Comparison of ENCODE assay signal across 1 cellular context in the genomic region with DNA sequence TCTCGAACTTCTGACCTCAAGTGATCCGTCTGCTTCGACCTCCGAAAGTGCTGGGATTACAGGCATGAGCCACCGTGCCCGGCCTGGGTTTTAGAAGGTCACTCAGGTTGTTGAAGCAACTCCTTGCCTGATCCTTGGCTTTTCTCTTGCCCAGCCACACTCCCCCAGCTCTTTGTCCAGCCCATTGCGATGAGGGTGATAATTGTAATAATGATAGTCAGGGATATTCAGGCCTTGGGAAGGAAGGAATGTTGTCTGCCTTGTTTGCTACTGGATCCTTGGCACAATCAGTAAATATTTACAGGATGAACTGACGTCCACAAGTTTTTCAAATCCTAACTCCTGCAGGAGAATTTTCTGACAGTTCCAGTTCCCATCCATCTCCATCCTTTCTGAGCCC.
TF ChIP-seq lines count a peak whose summit lies in the region.

No MANE protein-coding gene starts in this region.

TF ChIP-seq in GM23338, 12 proteins besides CTCF, POLR2A, EP300 and RAD21:
- TF ChIP-seq, protein P1, sequence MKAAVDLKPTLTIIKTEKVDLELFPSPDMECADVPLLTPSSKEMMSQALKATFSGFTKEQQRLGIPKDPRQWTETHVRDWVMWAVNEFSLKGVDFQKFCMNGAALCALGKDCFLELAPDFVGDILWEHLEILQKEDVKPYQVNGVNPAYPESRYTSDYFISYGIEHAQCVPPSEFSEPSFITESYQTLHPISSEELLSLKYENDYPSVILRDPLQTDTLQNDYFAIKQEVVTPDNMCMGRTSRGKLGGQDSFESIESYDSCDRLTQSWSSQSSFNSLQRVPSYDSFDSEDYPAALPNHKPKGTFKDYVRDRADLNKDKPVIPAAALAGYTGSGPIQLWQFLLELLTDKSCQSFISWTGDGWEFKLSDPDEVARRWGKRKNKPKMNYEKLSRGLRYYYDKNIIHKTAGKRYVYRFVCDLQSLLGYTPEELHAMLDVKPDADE (IDR thresholded peaks at IDR 0.05): no peak
- TF ChIP-seq ZNF331 (CRISPR knock-in tag; IDR thresholded peaks at IDR 0.05; ENCODE audit: low read depth): no peak
- no peak for TF ChIP-seq STAT1 (IDR thresholded peaks at IDR 0.05; ENCODE audit: unreplicated experiment)
- TF ChIP-seq POLR2AphosphoS5 (IDR thresholded peaks at IDR 0.05; ENCODE audit: low read depth): no peak
- TF ChIP-seq ZNF114 (CRISPR knock-in tag; IDR thresholded peaks at IDR 0.05): no peak
- TF ChIP-seq, protein P2, sequence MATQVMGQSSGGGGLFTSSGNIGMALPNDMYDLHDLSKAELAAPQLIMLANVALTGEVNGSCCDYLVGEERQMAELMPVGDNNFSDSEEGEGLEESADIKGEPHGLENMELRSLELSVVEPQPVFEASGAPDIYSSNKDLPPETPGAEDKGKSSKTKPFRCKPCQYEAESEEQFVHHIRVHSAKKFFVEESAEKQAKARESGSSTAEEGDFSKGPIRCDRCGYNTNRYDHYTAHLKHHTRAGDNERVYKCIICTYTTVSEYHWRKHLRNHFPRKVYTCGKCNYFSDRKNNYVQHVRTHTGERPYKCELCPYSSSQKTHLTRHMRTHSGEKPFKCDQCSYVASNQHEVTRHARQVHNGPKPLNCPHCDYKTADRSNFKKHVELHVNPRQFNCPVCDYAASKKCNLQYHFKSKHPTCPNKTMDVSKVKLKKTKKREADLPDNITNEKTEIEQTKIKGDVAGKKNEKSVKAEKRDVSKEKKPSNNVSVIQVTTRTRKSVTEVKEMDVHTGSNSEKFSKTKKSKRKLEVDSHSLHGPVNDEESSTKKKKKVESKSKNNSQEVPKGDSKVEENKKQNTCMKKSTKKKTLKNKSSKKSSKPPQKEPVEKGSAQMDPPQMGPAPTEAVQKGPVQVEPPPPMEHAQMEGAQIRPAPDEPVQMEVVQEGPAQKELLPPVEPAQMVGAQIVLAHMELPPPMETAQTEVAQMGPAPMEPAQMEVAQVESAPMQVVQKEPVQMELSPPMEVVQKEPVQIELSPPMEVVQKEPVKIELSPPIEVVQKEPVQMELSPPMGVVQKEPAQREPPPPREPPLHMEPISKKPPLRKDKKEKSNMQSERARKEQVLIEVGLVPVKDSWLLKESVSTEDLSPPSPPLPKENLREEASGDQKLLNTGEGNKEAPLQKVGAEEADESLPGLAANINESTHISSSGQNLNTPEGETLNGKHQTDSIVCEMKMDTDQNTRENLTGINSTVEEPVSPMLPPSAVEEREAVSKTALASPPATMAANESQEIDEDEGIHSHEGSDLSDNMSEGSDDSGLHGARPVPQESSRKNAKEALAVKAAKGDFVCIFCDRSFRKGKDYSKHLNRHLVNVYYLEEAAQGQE (IDR thresholded peaks at IDR 0.05; ENCODE audit: unreplicated experiment): no peak
- TF ChIP-seq, protein P3, sequence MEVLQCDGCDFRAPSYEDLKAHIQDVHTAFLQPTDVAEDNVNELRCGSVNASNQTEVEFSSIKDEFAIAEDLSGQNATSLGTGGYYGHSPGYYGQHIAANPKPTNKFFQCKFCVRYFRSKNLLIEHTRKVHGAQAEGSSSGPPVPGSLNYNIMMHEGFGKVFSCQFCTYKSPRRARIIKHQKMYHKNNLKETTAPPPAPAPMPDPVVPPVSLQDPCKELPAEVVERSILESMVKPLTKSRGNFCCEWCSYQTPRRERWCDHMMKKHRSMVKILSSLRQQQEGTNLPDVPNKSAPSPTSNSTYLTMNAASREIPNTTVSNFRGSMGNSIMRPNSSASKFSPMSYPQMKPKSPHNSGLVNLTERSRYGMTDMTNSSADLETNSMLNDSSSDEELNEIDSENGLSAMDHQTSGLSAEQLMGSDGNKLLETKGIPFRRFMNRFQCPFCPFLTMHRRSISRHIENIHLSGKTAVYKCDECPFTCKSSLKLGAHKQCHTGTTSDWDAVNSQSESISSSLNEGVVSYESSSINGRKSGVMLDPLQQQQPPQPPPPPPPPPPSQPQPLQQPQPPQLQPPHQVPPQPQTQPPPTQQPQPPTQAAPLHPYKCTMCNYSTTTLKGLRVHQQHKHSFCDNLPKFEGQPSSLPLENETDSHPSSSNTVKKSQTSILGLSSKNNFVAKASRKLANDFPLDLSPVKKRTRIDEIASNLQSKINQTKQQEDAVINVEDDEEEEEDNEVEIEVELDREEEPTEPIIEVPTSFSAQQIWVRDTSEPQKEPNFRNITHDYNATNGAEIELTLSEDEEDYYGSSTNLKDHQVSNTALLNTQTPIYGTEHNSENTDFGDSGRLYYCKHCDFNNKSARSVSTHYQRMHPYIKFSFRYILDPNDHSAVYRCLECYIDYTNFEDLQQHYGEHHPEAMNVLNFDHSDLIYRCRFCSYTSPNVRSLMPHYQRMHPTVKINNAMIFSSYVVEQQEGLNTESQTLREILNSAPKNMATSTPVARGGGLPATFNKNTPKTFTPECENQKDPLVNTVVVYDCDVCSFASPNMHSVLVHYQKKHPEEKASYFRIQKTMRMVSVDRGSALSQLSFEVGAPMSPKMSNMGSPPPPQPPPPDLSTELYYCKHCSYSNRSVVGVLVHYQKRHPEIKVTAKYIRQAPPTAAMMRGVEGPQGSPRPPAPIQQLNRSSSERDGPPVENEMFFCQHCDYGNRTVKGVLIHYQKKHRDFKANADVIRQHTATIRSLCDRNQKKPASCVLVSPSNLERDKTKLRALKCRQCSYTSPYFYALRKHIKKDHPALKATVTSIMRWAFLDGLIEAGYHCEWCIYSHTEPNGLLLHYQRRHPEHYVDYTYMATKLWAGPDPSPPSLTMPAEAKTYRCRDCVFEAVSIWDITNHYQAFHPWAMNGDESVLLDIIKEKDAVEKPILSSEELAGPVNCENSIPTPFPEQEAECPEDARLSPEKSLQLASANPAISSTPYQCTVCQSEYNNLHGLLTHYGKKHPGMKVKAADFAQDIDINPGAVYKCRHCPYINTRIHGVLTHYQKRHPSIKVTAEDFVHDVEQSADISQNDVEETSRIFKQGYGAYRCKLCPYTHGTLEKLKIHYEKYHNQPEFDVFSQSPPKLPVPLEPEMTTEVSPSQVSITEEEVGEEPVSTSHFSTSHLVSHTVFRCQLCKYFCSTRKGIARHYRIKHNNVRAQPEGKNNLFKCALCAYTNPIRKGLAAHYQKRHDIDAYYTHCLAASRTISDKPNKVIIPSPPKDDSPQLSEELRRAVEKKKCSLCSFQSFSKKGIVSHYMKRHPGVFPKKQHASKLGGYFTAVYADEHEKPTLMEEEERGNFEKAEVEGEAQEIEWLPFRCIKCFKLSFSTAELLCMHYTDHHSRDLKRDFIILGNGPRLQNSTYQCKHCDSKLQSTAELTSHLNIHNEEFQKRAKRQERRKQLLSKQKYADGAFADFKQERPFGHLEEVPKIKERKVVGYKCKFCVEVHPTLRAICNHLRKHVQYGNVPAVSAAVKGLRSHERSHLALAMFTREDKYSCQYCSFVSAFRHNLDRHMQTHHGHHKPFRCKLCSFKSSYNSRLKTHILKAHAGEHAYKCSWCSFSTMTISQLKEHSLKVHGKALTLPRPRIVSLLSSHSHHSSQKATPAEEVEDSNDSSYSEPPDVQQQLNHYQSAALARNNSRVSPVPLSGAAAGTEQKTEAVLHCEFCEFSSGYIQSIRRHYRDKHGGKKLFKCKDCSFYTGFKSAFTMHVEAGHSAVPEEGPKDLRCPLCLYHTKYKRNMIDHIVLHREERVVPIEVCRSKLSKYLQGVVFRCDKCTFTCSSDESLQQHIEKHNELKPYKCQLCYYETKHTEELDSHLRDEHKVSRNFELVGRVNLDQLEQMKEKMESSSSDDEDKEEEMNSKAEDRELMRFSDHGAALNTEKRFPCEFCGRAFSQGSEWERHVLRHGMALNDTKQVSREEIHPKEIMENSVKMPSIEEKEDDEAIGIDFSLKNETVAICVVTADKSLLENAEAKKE (CRISPR knock-in tag; IDR thresholded peaks at IDR 0.05): no peak
- no peak for TF ChIP-seq JUNB (IDR thresholded peaks at IDR 0.05; ENCODE audit: unreplicated experiment)
- TF ChIP-seq EZH2phosphoT487 (IDR thresholded peaks at IDR 0.05; ENCODE audit: unreplicated experiment): no peak
- TF ChIP-seq CREB1 (CRISPR knock-in tag; IDR thresholded peaks at IDR 0.05; ENCODE audit: low read depth): no peak
